ENCODE assay signal across 28 cellular contexts in genomic region chr4:188780686-188781085, GRCh38.
"Had no signal": no experiment of that assay in that cellular context is flagged by ENCODE, and none has a peak within 500 bp of the region (broad histone marks: within the 10 kb centered on the region; RNA-seq: fewer than 3 reads in every experiment).

No MANE protein-coding gene starts in this region.

- H3K9me3 ChIP-seq: esophagus squamous epithelium, gastroesophageal sphincter, heart left ventricle, stomach, suprapubic skin, transverse colon, uterus had no signal

- H3K27me3 Mint-ChIP-seq: activated CD4-positive, alpha-beta T cell treated with anti-CD3 and anti-CD28 coated beads for 36 hours; activated naive CD8-positive, alpha-beta T cell treated with anti-CD3 and anti-CD28 coated beads for 36 hours; naive B cell; stimulated activated memory B cell treated with anti-CD40 and anti-IgM and Interleukin-4, amounts not matched to agents 10 μg/mL and 1 μg/mL and 100 μg/mL, for 72 hours had no signal

- DNase-seq: activated CD4-positive, alpha-beta T cell treated with anti-CD3 and anti-CD28 coated beads for 36 hours; activated CD4-positive, alpha-beta T cell treated with anti-CD3 and anti-CD28 coated beads, Interleukin-2, amount 50 U/mL, for 4 hours; activated CD8-positive, alpha-beta memory T cell treated with anti-CD3 and anti-CD28 coated beads, Interleukin-2, amount 50 U/mL, for 48 hours; activated naive CD4-positive, alpha-beta T cell treated with Interleukin-2 at 50 U/mL for 16 hours; activated naive CD8-positive, alpha-beta T cell treated with anti-CD3 and anti-CD28 coated beads for 36 hours; activated T-cell treated with anti-CD3 and anti-CD28 coated beads, Interleukin-2, amount 50 U/mL, for 4 hours; amygdala; cortex of kidney; endodermal cell; esophagus squamous epithelium; heart left ventricle; islet precursor cell; left colon; mucosa of descending colon; naive B cell; nucleus accumbens; posterior cingulate gyrus; small intestine; stimulated activated CD4-positive, alpha-beta T cell treated with anti-CD3 and anti-CD28 coated beads, Interleukin-15, amount 100 ng/mL, for 24 hours; stomach; T-helper 9 cell; transverse colon; uterus had no signal

- H3K4me1 Mint-ChIP-seq: activated CD4-positive, alpha-beta T cell treated with anti-CD3 and anti-CD28 coated beads for 36 hours; activated naive CD8-positive, alpha-beta T cell treated with anti-CD3 and anti-CD28 coated beads for 36 hours; naive B cell; stimulated activated memory B cell treated with anti-CD40 and anti-IgM and Interleukin-4, amounts not matched to agents 10 μg/mL and 1 μg/mL and 100 μg/mL, for 72 hours had no signal

- ATAC-seq: activated CD4-positive, alpha-beta T cell treated with anti-CD3 and anti-CD28 coated beads for 36 hours; activated T-cell treated with anti-CD3 and anti-CD28 coated beads, Interleukin-2, amount 50 U/mL, for 4 hours; gastroesophageal sphincter; heart left ventricle; left colon; mucosa of descending colon; sciatic nerve; stimulated activated memory B cell treated with anti-CD40 and anti-IgM and Interleukin-4, amounts not matched to agents 10 μg/mL and 1 μg/mL and 100 μg/mL, for 72 hours; WTC11 had no signal

- H3K4me3 Mint-ChIP-seq: activated CD4-positive, alpha-beta T cell treated with anti-CD3 and anti-CD28 coated beads for 36 hours; activated naive CD8-positive, alpha-beta T cell treated with anti-CD3 and anti-CD28 coated beads for 36 hours; activated T-cell treated with anti-CD3 and anti-CD28 coated beads, Interleukin-2, amount 50 U/mL, for 4 hours; endodermal cell; naive B cell; stimulated activated memory B cell treated with anti-CD40 and anti-IgM and Interleukin-4, amounts not matched to agents 10 μg/mL and 1 μg/mL and 100 μg/mL, for 72 hours; WTC11 had no signal

- H3K9me3 Mint-ChIP-seq: activated T-cell treated with anti-CD3 and anti-CD28 coated beads, Interleukin-2, amount 50 U/mL, for 4 hours; endodermal cell; WTC11 had no signal

- H3K27ac Mint-ChIP-seq: activated CD4-positive, alpha-beta T cell treated with anti-CD3 and anti-CD28 coated beads for 36 hours; activated naive CD8-positive, alpha-beta T cell treated with anti-CD3 and anti-CD28 coated beads for 36 hours; endodermal cell; naive B cell; stimulated activated memory B cell treated with anti-CD40 and anti-IgM and Interleukin-4, amounts not matched to agents 10 μg/mL and 1 μg/mL and 100 μg/mL, for 72 hours; WTC11 had no signal

- H3K36me3 Mint-ChIP-seq: activated naive CD8-positive, alpha-beta T cell treated with anti-CD3 and anti-CD28 coated beads for 36 hours; naive B cell; stimulated activated memory B cell treated with anti-CD40 and anti-IgM and Interleukin-4, amounts not matched to agents 10 μg/mL and 1 μg/mL and 100 μg/mL, for 72 hours; WTC11 had no signal
